ENCODE assay signal across 9 cellular contexts in the genomic region with DNA sequence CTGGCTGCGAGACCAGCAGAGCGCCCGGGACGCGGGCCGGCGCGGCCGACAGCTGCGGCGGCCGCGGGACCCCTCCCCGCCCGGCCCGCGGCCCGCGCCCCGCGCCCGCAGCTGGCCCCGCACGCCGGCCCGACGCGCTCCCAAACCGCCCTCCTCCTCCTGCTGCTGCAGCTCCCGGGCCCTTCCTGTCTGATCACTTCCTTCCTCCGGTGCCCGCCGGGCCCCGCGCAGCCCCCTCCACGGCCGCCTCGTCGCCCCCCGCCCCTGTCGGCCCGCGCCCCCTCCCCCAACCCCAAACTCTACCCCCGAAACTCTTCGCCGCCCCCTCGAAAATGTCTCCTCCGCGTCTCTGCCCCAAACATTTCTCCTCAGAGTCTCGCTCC. TPM values are rescaled to one million over a fixed set of nuclear protein-coding genes. Genes with fewer than 3 reads are reported as not detected.
A peak's percentile ranks its signal among the peaks of the same experiment; 100 is the strongest.
DNase-seq lines count a peak whose midpoint lies in the region; ATAC-seq, FAIRE-seq and TF ChIP-seq lines count a peak whose summit lies in the region.
"Had no signal": no experiment of that assay in that cellular context is flagged by ENCODE, and none has a peak within 500 bp of the region (broad histone marks: within the 10 kb centered on the region; RNA-seq: fewer than 3 reads in every experiment).

No MANE protein-coding gene starts in this region.

- H2BK120ac ChIP-seq in trophoblast cell (ENCODE audit: insufficient read depth, low read length, poor library complexity) = peak overlapping the region; percentile 81

- peak overlapping the region; percentile 75 for H4K91ac ChIP-seq in trophoblast cell (ENCODE audit: low read depth, low read length)

- H3K27ac ChIP-seq in Karpas-422 (ENCODE audit: low read length) = no peak overlapping the region
- H3K27ac ChIP-seq in trophoblast cell (ENCODE audit: low read depth, low read length) = peak overlapping the region; percentile 86

- no peak overlapping the region for H2BK12ac ChIP-seq in trophoblast cell (ENCODE audit: low read length)

- H2BK5ac ChIP-seq in trophoblast cell (ENCODE audit: low read depth, low read length, poor library complexity) = peak overlapping the region; percentile 90

- peak overlapping the region; percentile 94 for H3K18ac ChIP-seq in trophoblast cell (ENCODE audit: low read length)

- no peaks in the 10 kb centered on the region for H4K20me1 ChIP-seq in Karpas-422 (ENCODE audit: insufficient read depth, low read depth, low read length)

- peaks cover 36% of the 10 kb centered on the region for H3K4me1 Mint-ChIP-seq in activated T-cell treated with anti-CD3 and anti-CD28 coated beads, Interleukin-2, amount 50 U/mL, for 4 hours (ENCODE audit: low read depth)

- H3K9me3 Mint-ChIP-seq in activated T-cell treated with anti-CD3 and anti-CD28 coated beads, Interleukin-2, amount 50 U/mL, for 4 hours = no peaks in the 10 kb centered on the region

- peaks cover 13% of the 10 kb centered on the region for H3K79me1 ChIP-seq in trophoblast cell (ENCODE audit: low read length)

- H3K79me2 ChIP-seq in Karpas-422 (ENCODE audit: low read length) (no peaks in the 10 kb centered on the region), trophoblast cell (ENCODE audit: control insufficient read depth, insufficient read depth, low read length, poor library complexity) (peaks cover 22% of the 10 kb centered on the region)

- H3K4me3 ChIP-seq in Karpas-422 (ENCODE audit: low read length) = peak overlapping the region; percentile 90
- H3K4me3 ChIP-seq in trophoblast cell (ENCODE audit: low read depth, low read length) = peak overlapping the region; percentile 89

- peak; percentile 58 to 67 for ATAC-seq in activated T-cell treated with anti-CD3 and anti-CD28 coated beads, Interleukin-2, amount 50 U/mL, for 4 hours
- no peak for ATAC-seq in HG02798 (IDR thresholded peaks at IDR 0.05; ENCODE audit: poor library complexity, unreplicated experiment)

- WGBS in trophoblast cell (ENCODE audit: extremely low coverage, insufficient coverage, insufficient read length) = no CpG with 5 or more reads among the region's 50 CpGs

- H3K36me3 ChIP-seq in Karpas-422 (ENCODE audit: insufficient read depth, low read length) = no peaks in the 10 kb centered on the region
- no peaks in the 10 kb centered on the region for H3K36me3 ChIP-seq in trophoblast cell (ENCODE audit: control insufficient read depth in 1 of 2, insufficient read depth in 2 of 2, low read length in 2 of 2)

- H3K27me3 ChIP-seq in Karpas-422 (ENCODE audit: low read length) (no peaks in the 10 kb centered on the region; the same call in 1 of the 2 replicates), trophoblast cell (ENCODE audit: insufficient read depth, low read length) (no peaks in the 10 kb centered on the region)

- CTCF ChIA-PET in GM10248 (lab: Yijun Ruan, JAX) = interaction anchor here (1.0 to 14.6 kb wide), 4 partner anchors 14 to 68 kb away, joined by 4 to 123 read pairs (median 4); no protein-coding TSS in a partner anchor

- H3K4me1 ChIP-seq in Karpas-422 (ENCODE audit: low read length) (peaks cover 4% of the 10 kb centered on the region; the same call in 1 of the 2 replicates), trophoblast cell (ENCODE audit: control insufficient read depth in 1 of 2, insufficient read depth in 2 of 2, low read length in 2 of 2) (peaks cover 3 to 4% of the 10 kb centered on the region in 2 experiments)

- H2AK5ac ChIP-seq in trophoblast cell (ENCODE audit: low read length) = no peak overlapping the region

- H3K9me2 ChIP-seq in Karpas-422 (replicated peaks; ENCODE audit: insufficient read depth, low read length) = no peaks in the 10 kb centered on the region

- no peak for TF ChIP-seq CTCF in GM10248 (IDR thresholded peaks at IDR 0.05; ENCODE audit: control extremely low read depth, extremely low read depth, low read depth, missing control alignments)

- H2AFZ ChIP-seq in Karpas-422 (ENCODE audit: low read length) (peak overlapping the region; percentile 85; the same call in 1 of the 2 replicates), trophoblast cell (ENCODE audit: insufficient read depth, low read length, poor library complexity) (peak overlapping the region; percentile 81)

- H4K12ac ChIP-seq in trophoblast cell (ENCODE audit: low read depth, low read length) = peak overlapping the region; percentile 69

- no peaks in the 10 kb centered on the region for H3K9me3 ChIP-seq in Karpas-422 (ENCODE audit: low read length)
- no peaks in the 10 kb centered on the region for H3K9me3 ChIP-seq in trophoblast cell (ENCODE audit: insufficient read depth, low read depth, low read length)

- H3K4me2 ChIP-seq in Karpas-422 (ENCODE audit: low read depth, low read length, poor library complexity, severe bottlenecking) (peak overlapping the region; percentile 96), trophoblast cell (ENCODE audit: low read length) (peak overlapping the region; percentile 98)

- H3K9ac ChIP-seq in Karpas-422 (ENCODE audit: low read length) (peak overlapping the region; percentile 75), trophoblast cell (ENCODE audit: low read length) (peak overlapping the region; percentile 96)

- POLR2A ChIA-PET in GM10248 (lab: Yijun Ruan, JAX) = interaction anchor here (1.6 kb wide), 1 partner anchor 16 kb away, joined by 10 read pairs; no protein-coding TSS in a partner anchor

- peak overlapping the region; percentile 99 for H3K14ac ChIP-seq in trophoblast cell (ENCODE audit: low read length)

- H4K8ac ChIP-seq in trophoblast cell (ENCODE audit: low read depth, low read length) = peak overlapping the region; percentile 88

- DNase-seq in GM10248 (ENCODE audit: extremely low spot score) (peak; percentile 49), Karpas-422 (peak; percentile 60), frontal cortex (ENCODE audit: low spot score in 2 of 2) (peak; percentile 49 to 62), trophoblast cell (no peak), A172 (ENCODE audit: low spot score) (no peak), midbrain (lab: John Stamatoyannopoulos, UW) (no peak)
- no peak for DNase-seq in activated T-cell treated with anti-CD3 and anti-CD28 coated beads, Interleukin-2, amount 50 U/mL, for 4 hours

- H3K36me3 Mint-ChIP-seq in activated T-cell treated with anti-CD3 and anti-CD28 coated beads, Interleukin-2, amount 50 U/mL, for 4 hours (ENCODE audit: insufficient read depth) = no peaks in the 10 kb centered on the region

- H3K23ac ChIP-seq in trophoblast cell (ENCODE audit: low read length) = no peak overlapping the region

- FAIRE-seq in frontal cortex (lab: Jason Lieb, UNC) = no peak

- H3K27me3 Mint-ChIP-seq in activated T-cell treated with anti-CD3 and anti-CD28 coated beads, Interleukin-2, amount 50 U/mL, for 4 hours (ENCODE audit: low read depth) = no peaks in the 10 kb centered on the region

- H3K4me3 Mint-ChIP-seq in activated T-cell treated with anti-CD3 and anti-CD28 coated beads, Interleukin-2, amount 50 U/mL, for 4 hours = peak overlapping the region; percentile 92

- H3K4ac ChIP-seq in trophoblast cell (ENCODE audit: low read depth, low read length) = peak overlapping the region; percentile 67

RNA-seq across cellular contexts. Expression of a gene that starts 0.6 kb away (rescaled TPM):
- 1.5 and 1.6 TPM in 2 replicates for total RNA-seq in Karpas-422 (2014; rRNA removed; shearing (Covaris generic); ENCODE audit: low replicate concordance)
- total RNA-seq in activated T-cell treated with anti-CD3 and anti-CD28 coated beads, Interleukin-2, amount 50 U/mL, for 4 hours = 10 to 100 TPM; 19.7 to 20.7 (median 20.1) TPM
- total RNA-seq in frontal cortex = 5.3 TPM
- polyA plus RNA-seq in trophoblast cell (2013) = 38.6 TPM in 2 replicates
- 22.1 and 29.4 TPM in 2 replicates for total RNA-seq in A172 (2014; rRNA removed; shearing (Covaris generic))

RNA-seq across cellular contexts. Expression of a gene that starts 49.2 kb away (rescaled TPM):
- not detected in 2 replicates for total RNA-seq in Karpas-422 (2014; rRNA removed; shearing (Covaris generic); ENCODE audit: low replicate concordance)
- total RNA-seq in activated T-cell treated with anti-CD3 and anti-CD28 coated beads, Interleukin-2, amount 50 U/mL, for 4 hours = not detected
- total RNA-seq in frontal cortex = under 0.01 TPM
- polyA plus RNA-seq in trophoblast cell (2013) = 3.1 and 3.7 TPM in 2 replicates
- 4.4 and 4.6 TPM in 2 replicates for total RNA-seq in A172 (2014; rRNA removed; shearing (Covaris generic))
- total RNA-seq: T-helper 2 cell treated with Interferon-gamma antibody and Interleukin-4, amounts not matched to agents 100 ng/mL and 5 ng/mL, for 36 hours had no signal

Comparison
In these comparisons a context has a peak if more than half of its experiments do, and no peak if none do; other contexts are left out.
1. DNase-seq: peak in GM10248 (single experiment), Karpas-422 (single experiment) and frontal cortex (2 of 2); none in activated T-cell treated with anti-CD3 and anti-CD28 coated beads, Interleukin-2, amount 50 U/mL, for 4 hours (single experiment), trophoblast cell (0 of 2), A172 (single experiment) and midbrain (single experiment).